ENCODE assay signal across 1 cellular context in genomic region chr3:53005338-53005737, GRCh38.
A peak's percentile ranks its signal among the peaks of the same experiment; 100 is the strongest.
TF ChIP-seq lines count a peak whose summit lies in the region.

No MANE protein-coding gene starts in this region.

TF ChIP-seq in HepG2, 621 proteins besides CTCF, POLR2A, EP300 and RAD21:
- TF ChIP-seq ZNF841 (CRISPR knock-in tag; IDR thresholded peaks at IDR 0.05; ENCODE audit: borderline replicate concordance) (no peak), JUNB (CRISPR knock-in tag; IDR thresholded peaks at IDR 0.05; ENCODE audit: borderline replicate concordance) (no peak), ZNF772 (CRISPR knock-in tag; IDR thresholded peaks at IDR 0.05) (no peak), BCLAF1 (IDR thresholded peaks at IDR 0.05) (no peak), RAD51 (IDR thresholded peaks at IDR 0.05; ENCODE audit: borderline replicate concordance) (no peak), MXD1 (CRISPR knock-in tag; IDR thresholded peaks at IDR 0.05) (no peak), GATAD2A (CRISPR knock-in tag; IDR thresholded peaks at IDR 0.05) (no peak), CENPBD1 (CRISPR knock-in tag; IDR thresholded peaks at IDR 0.05; ENCODE audit: borderline replicate concordance, low read depth) (no peak), ZNF143 (CRISPR knock-in tag; IDR thresholded peaks at IDR 0.05) (no peak), ZNF746 (CRISPR knock-in tag; IDR thresholded peaks at IDR 0.05) (0 out of 2 replicates have a peak, but pooled peaks have one; percentile 27), TFDP1 (CRISPR knock-in tag; IDR thresholded peaks at IDR 0.05; ENCODE audit: borderline replicate concordance) (no peak), ZFP36L2 (CRISPR knock-in tag; IDR thresholded peaks at IDR 0.05) (no peak), TFAP4 (IDR thresholded peaks at IDR 0.05; ENCODE audit: borderline replicate concordance, low read depth) (no peak), ZNF121 (CRISPR knock-in tag; IDR thresholded peaks at IDR 0.05) (peak; percentile 70; the same call in 1 of the 2 replicates), ZBTB34 (CRISPR knock-in tag; IDR thresholded peaks at IDR 0.05) (no peak), TRAFD1 (CRISPR knock-in tag; IDR thresholded peaks at IDR 0.05; ENCODE audit: borderline replicate concordance) (no peak), ZNF770 (CRISPR knock-in tag; IDR thresholded peaks at IDR 0.05) (no peak), ZNF607 (CRISPR knock-in tag; IDR thresholded peaks at IDR 0.05; ENCODE audit: borderline replicate concordance) (no peak)
